1 cellular context compared by ENCODE assay signal in genomic region chr4:8078610-8079015, GRCh38.
TF ChIP-seq lines count a peak whose summit lies in the region.

No MANE protein-coding gene starts in this region.

TF ChIP-seq in IMR-90, 13 proteins besides CTCF, POLR2A, EP300 and RAD21 (continued from another document):
- TF ChIP-seq ELK1 (IDR thresholded peaks at IDR 0.05; ENCODE audit: borderline replicate concordance, low read depth, low read length), result no peak
- TF ChIP-seq RFX5 (IDR thresholded peaks at IDR 0.05; ENCODE audit: low read depth, low read length), result no peak
- no peak for TF ChIP-seq MXI1 (IDR thresholded peaks at IDR 0.05; ENCODE audit: borderline replicate concordance, low read depth, low read length)
- no peak for TF ChIP-seq RCOR1 (IDR thresholded peaks at IDR 0.05; ENCODE audit: insufficient replicate concordance, low read length)
- no peak for TF ChIP-seq CHD1 (IDR thresholded peaks at IDR 0.05; ENCODE audit: low read depth, low read length)
- TF ChIP-seq USF2 (IDR thresholded peaks at IDR 0.05; ENCODE audit: low read depth, low read length), result no peak
